Comparison of ENCODE assay signal across 1 cellular context in the genomic region with DNA sequence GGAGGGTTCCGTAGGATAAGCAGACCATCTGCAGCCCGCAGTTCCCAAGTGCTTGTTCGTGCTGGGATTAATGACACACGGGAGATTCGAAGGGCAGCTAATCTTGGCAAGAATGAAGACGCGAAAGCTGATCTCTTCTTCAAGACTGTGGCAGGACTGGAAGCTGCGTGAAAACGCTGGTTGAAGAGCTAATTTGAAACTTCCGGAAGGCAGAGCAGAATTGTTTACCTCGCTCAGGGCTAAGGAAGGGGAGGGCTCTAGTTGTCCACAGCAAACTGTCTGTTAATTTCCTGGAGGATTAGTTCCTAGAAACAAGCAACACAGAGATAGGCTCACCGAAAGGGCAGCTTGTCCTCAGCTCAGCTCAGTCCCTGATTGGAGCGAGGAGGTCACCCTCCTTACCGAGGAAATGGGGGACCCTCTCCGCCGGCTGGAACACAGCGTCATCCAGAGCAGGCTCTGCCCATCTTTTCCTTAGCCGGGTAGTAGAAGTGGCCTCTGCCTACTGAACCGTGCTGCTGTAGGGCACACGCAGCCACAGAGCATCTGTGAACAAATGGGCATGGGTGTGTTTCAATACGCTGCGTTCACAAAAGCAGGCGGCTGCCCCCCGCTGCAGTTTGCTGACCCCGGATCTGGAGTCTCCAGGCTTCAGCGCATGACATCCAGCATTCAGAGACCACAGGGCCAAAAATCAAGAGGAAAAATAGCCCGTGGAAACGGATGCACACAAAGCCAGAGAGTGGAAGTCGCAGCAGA.
TF ChIP-seq lines count a peak whose summit lies in the region.

No MANE protein-coding gene starts in this region.

TF ChIP-seq in K562, 482 proteins besides CTCF, POLR2A, EP300 and RAD21 (continued from another document and continues in another):
- TF ChIP-seq, protein P1, sequence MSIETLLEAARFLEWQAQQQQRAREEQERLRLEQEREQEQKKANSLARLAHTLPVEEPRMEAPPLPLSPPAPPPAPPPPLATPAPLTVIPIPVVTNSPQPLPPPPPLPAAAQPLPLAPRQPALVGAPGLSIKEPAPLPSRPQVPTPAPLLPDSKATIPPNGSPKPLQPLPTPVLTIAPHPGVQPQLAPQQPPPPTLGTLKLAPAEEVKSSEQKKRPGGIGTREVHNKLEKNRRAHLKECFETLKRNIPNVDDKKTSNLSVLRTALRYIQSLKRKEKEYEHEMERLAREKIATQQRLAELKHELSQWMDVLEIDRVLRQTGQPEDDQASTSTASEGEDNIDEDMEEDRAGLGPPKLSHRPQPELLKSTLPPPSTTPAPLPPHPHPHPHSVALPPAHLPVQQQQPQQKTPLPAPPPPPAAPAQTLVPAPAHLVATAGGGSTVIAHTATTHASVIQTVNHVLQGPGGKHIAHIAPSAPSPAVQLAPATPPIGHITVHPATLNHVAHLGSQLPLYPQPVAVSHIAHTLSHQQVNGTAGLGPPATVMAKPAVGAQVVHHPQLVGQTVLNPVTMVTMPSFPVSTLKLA (conservative IDR thresholded peaks at IDR 0.05): peak in 1 of 2 experiments; percentile 57; a peak in 2 of 4 replicates
- no peak for TF ChIP-seq ZNF507 (tag; conservative IDR thresholded peaks at IDR 0.05)
- TF ChIP-seq FOSL1 (tag; conservative IDR thresholded peaks at IDR 0.05): peak; percentile 38; the same call in 1 of the 2 replicates
- TF ChIP-seq, protein P2, sequence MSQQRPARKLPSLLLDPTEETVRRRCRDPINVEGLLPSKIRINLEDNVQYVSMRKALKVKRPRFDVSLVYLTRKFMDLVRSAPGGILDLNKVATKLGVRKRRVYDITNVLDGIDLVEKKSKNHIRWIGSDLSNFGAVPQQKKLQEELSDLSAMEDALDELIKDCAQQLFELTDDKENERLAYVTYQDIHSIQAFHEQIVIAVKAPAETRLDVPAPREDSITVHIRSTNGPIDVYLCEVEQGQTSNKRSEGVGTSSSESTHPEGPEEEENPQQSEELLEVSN (IDR thresholded peaks at IDR 0.05; ENCODE audit: borderline replicate concordance in 1 of 2, extremely low read depth in 1 of 2, insufficient read depth in 1 of 2, insufficient read length in 1 of 2, low read depth in 1 of 2, low read length in 1 of 2, poor library complexity in 1 of 2, severe bottlenecking in 1 of 2): peak; percentile 11 to 47
- TF ChIP-seq, protein P3, sequence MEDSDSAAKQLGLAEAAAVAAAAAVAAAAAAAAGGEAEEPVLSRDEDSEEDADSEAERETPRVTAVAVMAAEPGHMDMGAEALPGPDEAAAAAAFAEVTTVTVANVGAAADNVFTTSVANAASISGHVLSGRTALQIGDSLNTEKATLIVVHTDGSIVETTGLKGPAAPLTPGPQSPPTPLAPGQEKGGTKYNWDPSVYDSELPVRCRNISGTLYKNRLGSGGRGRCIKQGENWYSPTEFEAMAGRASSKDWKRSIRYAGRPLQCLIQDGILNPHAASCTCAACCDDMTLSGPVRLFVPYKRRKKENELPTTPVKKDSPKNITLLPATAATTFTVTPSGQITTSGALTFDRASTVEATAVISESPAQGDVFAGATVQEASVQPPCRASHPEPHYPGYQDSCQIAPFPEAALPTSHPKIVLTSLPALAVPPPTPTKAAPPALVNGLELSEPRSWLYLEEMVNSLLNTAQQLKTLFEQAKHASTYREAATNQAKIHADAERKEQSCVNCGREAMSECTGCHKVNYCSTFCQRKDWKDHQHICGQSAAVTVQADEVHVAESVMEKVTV (CRISPR knock-in tag; IDR thresholded peaks at IDR 0.05): no peak
- peak; percentile 3 to 20; a peak in 1 of 4 replicates for TF ChIP-seq TEAD1 (CRISPR knock-in tag; IDR thresholded peaks at IDR 0.05)
- no peak for TF ChIP-seq NR2F6 (CRISPR knock-in tag; IDR thresholded peaks at IDR 0.05)
- TF ChIP-seq HNRNPLL (IDR thresholded peaks at IDR 0.05; ENCODE audit: low read depth, low read length, poor library complexity, severe bottlenecking): no peak
- TF ChIP-seq NR2C2 (CRISPR knock-in tag; IDR thresholded peaks at IDR 0.05): no peak
- TF ChIP-seq NR2C2 (tag; IDR thresholded peaks at IDR 0.05): peak; percentile 60
- TF ChIP-seq CTBP1 (IDR thresholded peaks at IDR 0.05; ENCODE audit: borderline replicate concordance): peak; percentile 55; the same call in 1 of the 2 replicates
- no peak for TF ChIP-seq MCM2 (IDR thresholded peaks at IDR 0.05; ENCODE audit: low read depth)
- TF ChIP-seq ZNF445 (CRISPR knock-in tag; IDR thresholded peaks at IDR 0.05; ENCODE audit: low read depth): no peak
- 0 out of 2 replicates have a peak, but pooled peaks have one; percentile 32 for TF ChIP-seq LARP7 (IDR thresholded peaks at IDR 0.05)
- TF ChIP-seq DMBX1 (CRISPR knock-in tag; IDR thresholded peaks at IDR 0.05; ENCODE audit: borderline replicate concordance): peak; percentile 14; the same call in 1 of the 2 replicates
- TF ChIP-seq HDAC1 (IDR thresholded peaks at IDR 0.05): 0 out of 4 replicates have a peak, but pooled peaks of 1 of the 2 experiments have one; percentile 43
- TF ChIP-seq, protein P4, sequence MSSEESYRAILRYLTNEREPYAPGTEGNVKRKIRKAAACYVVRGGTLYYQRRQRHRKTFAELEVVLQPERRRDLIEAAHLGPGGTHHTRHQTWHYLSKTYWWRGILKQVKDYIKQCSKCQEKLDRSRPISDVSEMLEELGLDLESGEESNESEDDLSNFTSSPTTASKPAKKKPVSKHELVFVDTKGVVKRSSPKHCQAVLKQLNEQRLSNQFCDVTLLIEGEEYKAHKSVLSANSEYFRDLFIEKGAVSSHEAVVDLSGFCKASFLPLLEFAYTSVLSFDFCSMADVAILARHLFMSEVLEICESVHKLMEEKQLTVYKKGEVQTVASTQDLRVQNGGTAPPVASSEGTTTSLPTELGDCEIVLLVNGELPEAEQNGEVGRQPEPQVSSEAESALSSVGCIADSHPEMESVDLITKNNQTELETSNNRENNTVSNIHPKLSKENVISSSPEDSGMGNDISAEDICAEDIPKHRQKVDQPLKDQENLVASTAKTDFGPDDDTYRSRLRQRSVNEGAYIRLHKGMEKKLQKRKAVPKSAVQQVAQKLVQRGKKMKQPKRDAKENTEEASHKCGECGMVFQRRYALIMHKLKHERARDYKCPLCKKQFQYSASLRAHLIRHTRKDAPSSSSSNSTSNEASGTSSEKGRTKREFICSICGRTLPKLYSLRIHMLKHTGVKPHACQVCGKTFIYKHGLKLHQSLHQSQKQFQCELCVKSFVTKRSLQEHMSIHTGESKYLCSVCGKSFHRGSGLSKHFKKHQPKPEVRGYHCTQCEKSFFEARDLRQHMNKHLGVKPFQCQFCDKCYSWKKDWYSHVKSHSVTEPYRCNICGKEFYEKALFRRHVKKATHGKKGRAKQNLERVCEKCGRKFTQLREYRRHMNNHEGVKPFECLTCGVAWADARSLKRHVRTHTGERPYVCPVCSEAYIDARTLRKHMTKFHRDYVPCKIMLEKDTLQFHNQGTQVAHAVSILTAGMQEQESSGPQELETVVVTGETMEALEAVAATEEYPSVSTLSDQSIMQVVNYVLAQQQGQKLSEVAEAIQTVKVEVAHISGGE (CRISPR knock-in tag; IDR thresholded peaks at IDR 0.05): peak in 1 of 3 experiments; percentile 71; a peak in 2 of 6 replicates
- no peak for TF ChIP-seq HNRNPK (IDR thresholded peaks at IDR 0.05; ENCODE audit: low read depth, low read length, poor library complexity, severe bottlenecking)
- peak; percentile 84 for TF ChIP-seq POLR2B (IDR thresholded peaks at IDR 0.05; ENCODE audit: low read depth, partially characterized antibody)
- no peak for TF ChIP-seq RBM25 (IDR thresholded peaks at IDR 0.05; ENCODE audit: low read depth, low read length, severe bottlenecking)
- TF ChIP-seq ZNF76 (CRISPR knock-in tag; IDR thresholded peaks at IDR 0.05; ENCODE audit: borderline replicate concordance): no peak
- TF ChIP-seq ZNF143 (CRISPR knock-in tag; IDR thresholded peaks at IDR 0.05): no peak
- peak; percentile 58; the same call in 1 of the 2 replicates for TF ChIP-seq NCOR1 (IDR thresholded peaks at IDR 0.05)
- TF ChIP-seq, protein P5, sequence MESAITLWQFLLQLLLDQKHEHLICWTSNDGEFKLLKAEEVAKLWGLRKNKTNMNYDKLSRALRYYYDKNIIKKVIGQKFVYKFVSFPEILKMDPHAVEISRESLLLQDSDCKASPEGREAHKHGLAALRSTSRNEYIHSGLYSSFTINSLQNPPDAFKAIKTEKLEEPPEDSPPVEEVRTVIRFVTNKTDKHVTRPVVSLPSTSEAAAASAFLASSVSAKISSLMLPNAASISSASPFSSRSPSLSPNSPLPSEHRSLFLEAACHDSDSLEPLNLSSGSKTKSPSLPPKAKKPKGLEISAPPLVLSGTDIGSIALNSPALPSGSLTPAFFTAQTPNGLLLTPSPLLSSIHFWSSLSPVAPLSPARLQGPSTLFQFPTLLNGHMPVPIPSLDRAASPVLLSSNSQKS (CRISPR knock-in tag; IDR thresholded peaks at IDR 0.05): no peak
- peak; percentile 79 for TF ChIP-seq SOX6 (IDR thresholded peaks at IDR 0.05)
- no peak for TF ChIP-seq RBM14 (IDR thresholded peaks at IDR 0.05; ENCODE audit: borderline replicate concordance, insufficient read depth, low read depth, low read length)
- TF ChIP-seq, protein P6, sequence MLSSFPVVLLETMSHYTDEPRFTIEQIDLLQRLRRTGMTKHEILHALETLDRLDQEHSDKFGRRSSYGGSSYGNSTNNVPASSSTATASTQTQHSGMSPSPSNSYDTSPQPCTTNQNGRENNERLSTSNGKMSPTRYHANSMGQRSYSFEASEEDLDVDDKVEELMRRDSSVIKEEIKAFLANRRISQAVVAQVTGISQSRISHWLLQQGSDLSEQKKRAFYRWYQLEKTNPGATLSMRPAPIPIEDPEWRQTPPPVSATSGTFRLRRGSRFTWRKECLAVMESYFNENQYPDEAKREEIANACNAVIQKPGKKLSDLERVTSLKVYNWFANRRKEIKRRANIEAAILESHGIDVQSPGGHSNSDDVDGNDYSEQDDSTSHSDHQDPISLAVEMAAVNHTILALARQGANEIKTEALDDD (IDR thresholded peaks at IDR 0.05): peak; percentile 91
- TF ChIP-seq, protein P7, sequence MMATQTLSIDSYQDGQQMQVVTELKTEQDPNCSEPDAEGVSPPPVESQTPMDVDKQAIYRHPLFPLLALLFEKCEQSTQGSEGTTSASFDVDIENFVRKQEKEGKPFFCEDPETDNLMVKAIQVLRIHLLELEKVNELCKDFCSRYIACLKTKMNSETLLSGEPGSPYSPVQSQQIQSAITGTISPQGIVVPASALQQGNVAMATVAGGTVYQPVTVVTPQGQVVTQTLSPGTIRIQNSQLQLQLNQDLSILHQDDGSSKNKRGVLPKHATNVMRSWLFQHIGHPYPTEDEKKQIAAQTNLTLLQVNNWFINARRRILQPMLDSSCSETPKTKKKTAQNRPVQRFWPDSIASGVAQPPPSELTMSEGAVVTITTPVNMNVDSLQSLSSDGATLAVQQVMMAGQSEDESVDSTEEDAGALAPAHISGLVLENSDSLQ (IDR thresholded peaks at IDR 0.05): peak; percentile 79
- no peak for TF ChIP-seq MED1 (CRISPR knock-in tag; IDR thresholded peaks at IDR 0.05; ENCODE audit: borderline replicate concordance)
- TF ChIP-seq MCM3 (IDR thresholded peaks at IDR 0.05): no peak
- TF ChIP-seq PTBP1 (IDR thresholded peaks at IDR 0.05; ENCODE audit: low read depth, low read length): no peak
- TF ChIP-seq ZNF830 (CRISPR knock-in tag; IDR thresholded peaks at IDR 0.05): peak; percentile 18; the same call in 1 of the 2 replicates
- TF ChIP-seq, protein P8, sequence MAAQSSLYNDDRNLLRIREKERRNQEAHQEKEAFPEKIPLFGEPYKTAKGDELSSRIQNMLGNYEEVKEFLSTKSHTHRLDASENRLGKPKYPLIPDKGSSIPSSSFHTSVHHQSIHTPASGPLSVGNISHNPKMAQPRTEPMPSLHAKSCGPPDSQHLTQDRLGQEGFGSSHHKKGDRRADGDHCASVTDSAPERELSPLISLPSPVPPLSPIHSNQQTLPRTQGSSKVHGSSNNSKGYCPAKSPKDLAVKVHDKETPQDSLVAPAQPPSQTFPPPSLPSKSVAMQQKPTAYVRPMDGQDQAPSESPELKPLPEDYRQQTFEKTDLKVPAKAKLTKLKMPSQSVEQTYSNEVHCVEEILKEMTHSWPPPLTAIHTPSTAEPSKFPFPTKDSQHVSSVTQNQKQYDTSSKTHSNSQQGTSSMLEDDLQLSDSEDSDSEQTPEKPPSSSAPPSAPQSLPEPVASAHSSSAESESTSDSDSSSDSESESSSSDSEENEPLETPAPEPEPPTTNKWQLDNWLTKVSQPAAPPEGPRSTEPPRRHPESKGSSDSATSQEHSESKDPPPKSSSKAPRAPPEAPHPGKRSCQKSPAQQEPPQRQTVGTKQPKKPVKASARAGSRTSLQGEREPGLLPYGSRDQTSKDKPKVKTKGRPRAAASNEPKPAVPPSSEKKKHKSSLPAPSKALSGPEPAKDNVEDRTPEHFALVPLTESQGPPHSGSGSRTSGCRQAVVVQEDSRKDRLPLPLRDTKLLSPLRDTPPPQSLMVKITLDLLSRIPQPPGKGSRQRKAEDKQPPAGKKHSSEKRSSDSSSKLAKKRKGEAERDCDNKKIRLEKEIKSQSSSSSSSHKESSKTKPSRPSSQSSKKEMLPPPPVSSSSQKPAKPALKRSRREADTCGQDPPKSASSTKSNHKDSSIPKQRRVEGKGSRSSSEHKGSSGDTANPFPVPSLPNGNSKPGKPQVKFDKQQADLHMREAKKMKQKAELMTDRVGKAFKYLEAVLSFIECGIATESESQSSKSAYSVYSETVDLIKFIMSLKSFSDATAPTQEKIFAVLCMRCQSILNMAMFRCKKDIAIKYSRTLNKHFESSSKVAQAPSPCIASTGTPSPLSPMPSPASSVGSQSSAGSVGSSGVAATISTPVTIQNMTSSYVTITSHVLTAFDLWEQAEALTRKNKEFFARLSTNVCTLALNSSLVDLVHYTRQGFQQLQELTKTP (IDR thresholded peaks at IDR 0.05; ENCODE audit: low read depth in 1 of 2, partially characterized antibody in 2 of 2): peak in 1 of 2 experiments; percentile 43
- peak in 1 of 2 experiments; percentile 68; a peak in 2 of 4 replicates for TF ChIP-seq RCOR1 (IDR thresholded peaks at IDR 0.05; ENCODE audit: borderline replicate concordance in 1 of 2, low read depth in 2 of 2, low read length in 2 of 2)
- TF ChIP-seq ZKSCAN1 (IDR thresholded peaks at IDR 0.05; ENCODE audit: low read depth, low read length): no peak
- TF ChIP-seq PHF21A (IDR thresholded peaks at IDR 0.05; ENCODE audit: borderline replicate concordance, low read depth): no peak
- TF ChIP-seq, protein P9, sequence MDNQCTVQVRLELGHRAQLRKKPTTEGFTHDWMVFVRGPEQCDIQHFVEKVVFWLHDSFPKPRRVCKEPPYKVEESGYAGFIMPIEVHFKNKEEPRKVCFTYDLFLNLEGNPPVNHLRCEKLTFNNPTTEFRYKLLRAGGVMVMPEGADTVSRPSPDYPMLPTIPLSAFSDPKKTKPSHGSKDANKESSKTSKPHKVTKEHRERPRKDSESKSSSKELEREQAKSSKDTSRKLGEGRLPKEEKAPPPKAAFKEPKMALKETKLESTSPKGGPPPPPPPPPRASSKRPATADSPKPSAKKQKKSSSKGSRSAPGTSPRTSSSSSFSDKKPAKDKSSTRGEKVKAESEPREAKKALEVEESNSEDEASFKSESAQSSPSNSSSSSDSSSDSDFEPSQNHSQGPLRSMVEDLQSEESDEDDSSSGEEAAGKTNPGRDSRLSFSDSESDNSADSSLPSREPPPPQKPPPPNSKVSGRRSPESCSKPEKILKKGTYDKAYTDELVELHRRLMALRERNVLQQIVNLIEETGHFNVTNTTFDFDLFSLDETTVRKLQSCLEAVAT (IDR thresholded peaks at IDR 0.05): no peak
- TF ChIP-seq, protein P10, sequence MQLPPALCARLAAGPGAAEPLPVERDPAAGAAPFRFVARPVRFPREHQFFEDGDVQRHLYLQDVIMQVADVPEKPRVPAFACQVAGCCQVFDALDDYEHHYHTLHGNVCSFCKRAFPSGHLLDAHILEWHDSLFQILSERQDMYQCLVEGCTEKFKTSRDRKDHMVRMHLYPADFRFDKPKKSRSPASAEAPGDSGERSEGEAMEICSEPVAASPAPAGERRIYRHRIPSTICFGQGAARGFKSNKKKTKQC (CRISPR knock-in tag; IDR thresholded peaks at IDR 0.05): peak; percentile 82
